8 cellular contexts compared by ENCODE assay signal in genomic region chr16:3150346-3151218, GRCh38. TPM values are rescaled to one million over a fixed set of nuclear protein-coding genes. Genes with fewer than 3 reads are reported as not detected.
DNase-seq lines count a peak whose midpoint lies in the region; ATAC-seq and TF ChIP-seq lines count a peak whose summit lies in the region.

No MANE protein-coding gene starts in this region.

- H3K9me3 ChIP-seq in iPS-18a (ENCODE audit: control insufficient read depth, low read depth, low read length) (no peaks in the 10 kb centered on the region), skeletal muscle satellite cell (replicated peaks; ENCODE audit: low read length) (no peaks in the 10 kb centered on the region)

- peak overlapping the region; percentile 37 for H3K27ac ChIP-seq in brain microvascular endothelial cell
- H3K27ac ChIP-seq in iPS-18a (ENCODE audit: low read length): no peak overlapping the region

- DNase-seq in A172 (ENCODE audit: low spot score) (peak; percentile 99), NCI-H2107 treated with DMSO at 0.1 percent for 48 hours (lab: John Stamatoyannopoulos, UW; ENCODE audit: unreplicated experiment) (peak; percentile 88), UCSD-AML1 (lab: John Stamatoyannopoulos, UW; ENCODE audit: unreplicated experiment) (peak; percentile 98), brain microvascular endothelial cell (peak; percentile 94)

- H3K4me3 ChIP-seq in brain microvascular endothelial cell (ENCODE audit: low read depth, low read length): peak overlapping the region; percentile 79
- H3K4me3 ChIP-seq in iPS-18a (ENCODE audit: low read length): peak overlapping the region; percentile 90
- H3K4me3 ChIP-seq in skeletal muscle satellite cell (ENCODE audit: low read length): peak overlapping the region; percentile 90

- peak overlapping the region; percentile 100 for H3K4me2 ChIP-seq in skeletal muscle satellite cell (ENCODE audit: low read length)

- no peak for TF ChIP-seq CTCF in brain microvascular endothelial cell (IDR thresholded peaks at IDR 0.05; ENCODE audit: low read depth, low read length, missing control alignments)

- H3K36me3 ChIP-seq in brain microvascular endothelial cell (replicated peaks): no peaks in the 10 kb centered on the region
- no peaks in the 10 kb centered on the region for H3K36me3 ChIP-seq in iPS-18a (ENCODE audit: control insufficient read depth, low read depth, low read length)
- no peaks in the 10 kb centered on the region for H3K36me3 ChIP-seq in skeletal muscle satellite cell (ENCODE audit: insufficient read depth, low read length)

- H3K4me1 ChIP-seq in iPS-18a (ENCODE audit: control insufficient read depth, low read depth, low read length) (no peaks in the 10 kb centered on the region), skeletal muscle satellite cell (ENCODE audit: control insufficient read depth, insufficient read depth, low read length) (peaks cover 15% of the 10 kb centered on the region)

- in situ Hi-C loops in brain microvascular endothelial cell (cut with HindIII; ENCODE audit: low pct_ligation_motif_present, low sequenced_read_pairs): no loop called here

- H3K9ac ChIP-seq in iPS-18a (ENCODE audit: low read length) (peak overlapping the region; percentile 69), skeletal muscle satellite cell (ENCODE audit: low read depth, low read length) (peak overlapping the region; percentile 93)

- H3K27me3 ChIP-seq in brain microvascular endothelial cell (replicated peaks): no peaks in the 10 kb centered on the region
- peaks cover 20% of the 10 kb centered on the region for H3K27me3 ChIP-seq in iPS-18a (ENCODE audit: control insufficient read depth, insufficient read depth, low read length)
- no peaks in the 10 kb centered on the region for H3K27me3 ChIP-seq in skeletal muscle satellite cell (ENCODE audit: control insufficient read depth, insufficient read depth, low read length)

- ATAC-seq in GM18858 (IDR thresholded peaks at IDR 0.05; ENCODE audit: unreplicated experiment) (peak; percentile 57), HG03066 (IDR thresholded peaks at IDR 0.05; ENCODE audit: low read depth, unreplicated experiment) (peak; percentile 51)

RNA-seq across cellular contexts. Expression of gene ZNF213, which starts 15.8 kb away (rescaled TPM):
- 2.1 and 4.6 TPM in 2 replicates for total RNA-seq in A172 (2014; rRNA removed; shearing (Covaris generic))
- total RNA-seq in skeletal muscle satellite cell (2012; rRNA removed): 6.6 and 7.0 TPM in 2 replicates

RNA-seq across cellular contexts. Expression of gene OR1F1, which starts 37.4 kb away (rescaled TPM):
- not detected in 2 replicates for total RNA-seq in A172 (2014; rRNA removed; shearing (Covaris generic))
- total RNA-seq in skeletal muscle satellite cell (2012; rRNA removed): not detected in 2 replicates

RNA-seq across cellular contexts. Expression of gene ZNF205, which starts 38.2 kb away (rescaled TPM):
- total RNA-seq in A172 (2014; rRNA removed; shearing (Covaris generic)): 21.0 and 22.4 TPM in 2 replicates
- total RNA-seq in skeletal muscle satellite cell (2012; rRNA removed): 13.9 and 16.4 TPM in 2 replicates

RNA-seq across cellular contexts. Expression of gene ZSCAN10, which starts 51.5 kb away (rescaled TPM):
- not detected in 2 replicates for total RNA-seq in A172 (2014; rRNA removed; shearing (Covaris generic))
- total RNA-seq in skeletal muscle satellite cell (2012; rRNA removed): not detected in 2 replicates
